In the genomic region with DNA sequence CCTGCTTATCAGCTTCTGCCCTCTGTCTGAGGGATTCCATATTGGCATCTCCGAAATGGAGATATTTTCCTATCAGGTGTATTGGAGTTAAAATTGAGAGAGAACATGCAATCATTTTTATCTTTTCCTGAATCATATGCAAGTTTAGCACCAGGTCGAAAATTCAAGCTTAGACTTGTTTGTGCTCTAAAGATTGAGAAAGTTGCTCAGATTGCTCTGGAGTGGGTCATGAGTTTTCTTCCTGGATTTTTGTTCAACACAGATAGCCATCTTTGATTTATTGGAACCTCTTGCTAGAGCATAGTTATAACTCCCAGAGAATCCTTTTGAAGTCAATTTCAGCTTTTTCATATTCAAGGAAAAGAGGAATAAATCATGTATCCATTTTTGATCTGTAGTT, we compare ENCODE assay signal across 24 cellular contexts.
A peak's percentile ranks its signal among the peaks of the same experiment; 100 is the strongest.
DNase-seq lines count a peak whose midpoint lies in the region; ATAC-seq, FAIRE-seq and TF ChIP-seq lines count a peak whose summit lies in the region.
"Had no signal": no experiment of that assay in that cellular context is flagged by ENCODE, and none has a peak within 500 bp of the region (broad histone marks: within the 10 kb centered on the region; RNA-seq: fewer than 3 reads in every experiment).

No MANE protein-coding gene starts in this region.

- no peak overlapping the region for H3K4me3 Mint-ChIP-seq in endodermal cell
- no peak overlapping the region for H3K4me3 Mint-ChIP-seq in nephron
- H3K4me3 Mint-ChIP-seq: CD4-positive, alpha-beta T cell; IgD-negative memory B cell had no signal

- no peak overlapping the region for H2BK120ac ChIP-seq in mesenchymal stem cell (ENCODE audit: low read depth, low read length)

- POLR2A ChIA-PET in A549 (lab: Yijun Ruan, JAX): interaction anchor here (0.9 kb wide), 1 partner anchor 373 kb away, joined by 3 read pairs; a partner anchor contains a TSS

- no peak for TF ChIP-seq POLR2A in A549 (IDR thresholded peaks at IDR 0.05; ENCODE audit: low read length)
- TF ChIP-seq POLR2A in vagina (IDR thresholded peaks at IDR 0.05): no peak

- H2AFZ ChIP-seq in mesenchymal stem cell (ENCODE audit: low read depth, low read length): no peak overlapping the region

- no peak overlapping the region for H2BK12ac ChIP-seq in mesenchymal stem cell (ENCODE audit: low read length in 2 of 2)

- H3K4me2 ChIP-seq in A549 (no peak overlapping the region; the same call in 2 of the 3 replicates), mesenchymal stem cell (ENCODE audit: low read length, poor library complexity, severe bottlenecking) (no peak overlapping the region)

- TF ChIP-seq RAD21 in A549 (conservative IDR thresholded peaks at IDR 0.05 in 1 of 2, IDR thresholded peaks at IDR 0.05 in 1 of 2): no peak

- 0 out of 3 replicates have a peak, but pooled peaks cover 2% of the 10 kb centered on the region for H3K9me3 ChIP-seq in A549
- no peaks in the 10 kb centered on the region for H3K9me3 ChIP-seq in HUES64 (ENCODE audit: insufficient read depth, low read depth, low read length)
- H3K9me3 ChIP-seq in endodermal cell (ENCODE audit: control insufficient read depth, low read length): no peaks in the 10 kb centered on the region
- H3K9me3 ChIP-seq in mesenchymal stem cell (ENCODE audit: control insufficient read depth, low read length): no peaks in the 10 kb centered on the region
- no peaks in the 10 kb centered on the region for H3K9me3 ChIP-seq in vagina
- H3K9me3 ChIP-seq: Caco-2, MG63 had no signal

- H3K23ac ChIP-seq in mesenchymal stem cell (ENCODE audit: low read length in 2 of 2): no peak overlapping the region

- H3K9me3 Mint-ChIP-seq in endodermal cell (no peaks in the 10 kb centered on the region), nephron (no peaks in the 10 kb centered on the region)

- H4K8ac ChIP-seq in mesenchymal stem cell (ENCODE audit: low read length): no peak overlapping the region

- WGBS in A549 (ENCODE audit: missing lambda C conversion rate): 91% methylated on average over 2 of the region's 2 CpGs
- 89% methylated on average over 1 of the region's 2 CpGs for WGBS in HUES64
- WGBS in endodermal cell (ENCODE audit: insufficient coverage in 1 of 2, insufficient read length in 1 of 2), 2 experiments: 67 to 85% methylated on average over 1 to 2 of the region's 2 CpGs
- WGBS in mesenchymal stem cell: 90% methylated on average over 2 of the region's 2 CpGs

- no peak overlapping the region for H2BK5ac ChIP-seq in mesenchymal stem cell (ENCODE audit: low read depth, low read length, poor library complexity, severe bottlenecking)

- H3K4ac ChIP-seq in mesenchymal stem cell (ENCODE audit: low read depth in 1 of 2, low read length in 2 of 2): no peak overlapping the region

- H3K4me3 ChIP-seq in A549 (no peak overlapping the region), HUES64 (ENCODE audit: low read length) (no peak overlapping the region), endodermal cell (ENCODE audit: low read length) (no peak overlapping the region), mesenchymal stem cell (ENCODE audit: insufficient read depth in 1 of 2, low read depth in 1 of 2, low read length in 2 of 2) (no peak overlapping the region), vagina (no peak overlapping the region)
- H3K4me3 ChIP-seq: GM12878, MG63 had no signal

- H3K4me1 Mint-ChIP-seq in endodermal cell: peaks cover 67% of the 10 kb centered on the region
- H3K4me1 Mint-ChIP-seq in nephron: peaks cover 35% of the 10 kb centered on the region
- H3K4me1 Mint-ChIP-seq: IgD-negative memory B cell had no signal

- H3K79me1 ChIP-seq in mesenchymal stem cell (replicated peaks; ENCODE audit: low read length, poor library complexity, severe bottlenecking): no peaks in the 10 kb centered on the region

- H2BK15ac ChIP-seq in mesenchymal stem cell (ENCODE audit: low read depth, poor library complexity, severe bottlenecking): no peak overlapping the region

- DNase-seq in A549 (ENCODE audit: low read depth in 1 of 2, low spot score in 1 of 2) (no peak), endodermal cell (no peak), AG20443 (ENCODE audit: low spot score) (no peak), NCI-H1930 (lab: John Stamatoyannopoulos, UW) (no peak), mesenchymal stem cell (no peak), vagina (ENCODE audit: extremely low spot score in 2 of 2) (no peak)
- DNase-seq: Caco-2; CD4-positive, alpha-beta T cell; DMS153; GDM1; GOT3; Karpas-422; MG63; NCI-H1092 treated with DMSO at 0.1 percent for 48 hours; NCI-H146; NCI-H2081; NCI-H2171 treated with DMSO at 0.1 percent for 48 hours; NCI-H446 treated with DMSO at 0.1 percent for 48 hours had no signal

- H3K27ac Mint-ChIP-seq in endodermal cell (peak overlapping the region; percentile 5), nephron (peak overlapping the region in 2 of 3 experiments; percentile 16 to 18)
- H3K27ac Mint-ChIP-seq: CD4-positive, alpha-beta T cell; IgD-negative memory B cell had no signal

- H3K27ac ChIP-seq in A549 (peak overlapping the region; percentile 24 to 50; a peak in 2 of 6 replicates), HUES64 (ENCODE audit: low read depth, low read length) (peak overlapping the region; percentile 84), endodermal cell (ENCODE audit: low read depth, low read length) (no peak overlapping the region), mesenchymal stem cell (ENCODE audit: low read length, poor library complexity, severe bottlenecking) (no peak overlapping the region), vagina (no peak overlapping the region)

- intact Hi-C loops in vagina (cut with DNase I): no loop called here

- CTCF ChIA-PET in A549 (lab: Yijun Ruan, JAX): interaction anchor here (0.7 to 1.4 kb wide), 3 partner anchors 13 to 374 kb away, joined by 3 read pairs; a partner anchor contains a TSS

- H3K36me3 Mint-ChIP-seq in endodermal cell (ENCODE audit: low read depth): no peaks in the 10 kb centered on the region
- no peaks in the 10 kb centered on the region for H3K36me3 Mint-ChIP-seq in nephron (ENCODE audit: low read depth)
- H3K36me3 Mint-ChIP-seq: IgD-negative memory B cell had no signal

- FAIRE-seq in A549 (lab: Jason Lieb, UNC): peak; percentile 89
- FAIRE-seq: GM12878 had no signal

- ATAC-seq in A549: no peak
- ATAC-seq: GM12878, Panc1, Right ventricle myocardium inferior had no signal

- no peaks in the 10 kb centered on the region for H3K27me3 Mint-ChIP-seq in endodermal cell (ENCODE audit: insufficient read depth)
- peaks cover under 1% of the 10 kb centered on the region for H3K27me3 Mint-ChIP-seq in nephron (ENCODE audit: low read depth)
- H3K27me3 Mint-ChIP-seq: CD4-positive, alpha-beta T cell had no signal

- H2AK5ac ChIP-seq in mesenchymal stem cell (ENCODE audit: low read length, severe bottlenecking): no peak overlapping the region

- H3K14ac ChIP-seq in mesenchymal stem cell (ENCODE audit: low read length in 2 of 2): no peak overlapping the region

- no peaks in the 10 kb centered on the region for H3K36me3 ChIP-seq in HUES64 (ENCODE audit: insufficient read depth, low read length)
- no peaks in the 10 kb centered on the region for H3K36me3 ChIP-seq in endodermal cell (ENCODE audit: control insufficient read depth, insufficient read depth, low read length)
- no peaks in the 10 kb centered on the region for H3K36me3 ChIP-seq in mesenchymal stem cell (ENCODE audit: control insufficient read depth in 1 of 2, insufficient read depth in 2 of 2, low read depth in 1 of 2, low read length in 2 of 2)
- H3K36me3 ChIP-seq in vagina: no peaks in the 10 kb centered on the region
- H3K36me3 ChIP-seq: MG63 had no signal

- H3K9ac ChIP-seq in HUES64 (ENCODE audit: low read depth, low read length): no peak overlapping the region
- no peak overlapping the region for H3K9ac ChIP-seq in endodermal cell (ENCODE audit: extremely low read depth, low read length, poor library complexity, severe bottlenecking)
- H3K9ac ChIP-seq in mesenchymal stem cell (ENCODE audit: low read length): no peak overlapping the region

- TF ChIP-seq EP300 in A549 (IDR thresholded peaks at IDR 0.05): no peak

- no peak overlapping the region for H3K18ac ChIP-seq in mesenchymal stem cell (ENCODE audit: low read depth in 1 of 2, low read length in 2 of 2)

- H3K4me1 ChIP-seq in A549 (peaks cover 63% of the 10 kb centered on the region), HUES64 (ENCODE audit: insufficient read depth, low read length) (peaks cover 67% of the 10 kb centered on the region), endodermal cell (ENCODE audit: control insufficient read depth, insufficient read depth, low read length) (peaks cover 4% of the 10 kb centered on the region), mesenchymal stem cell (ENCODE audit: control insufficient read depth, insufficient read depth, low read depth, low read length) (peaks cover 2% of the 10 kb centered on the region), vagina (peaks cover 13% of the 10 kb centered on the region)

- no peak overlapping the region for H4K91ac ChIP-seq in mesenchymal stem cell (ENCODE audit: low read length)

- TF ChIP-seq CTCF in A549 (IDR thresholded peaks at IDR 0.05) (no peak), endodermal cell (conservative IDR thresholded peaks at IDR 0.05) (no peak), nephron (IDR thresholded peaks at IDR 0.05; ENCODE audit: unreplicated experiment in 3 of 3) (no peak), vagina (IDR thresholded peaks at IDR 0.05) (no peak)

- no peaks in the 10 kb centered on the region for H3K27me3 ChIP-seq in HUES64 (ENCODE audit: insufficient read depth, low read length)
- H3K27me3 ChIP-seq in endodermal cell (ENCODE audit: control insufficient read depth, insufficient read depth, low read length, poor library complexity, severe bottlenecking): no peaks in the 10 kb centered on the region
- H3K27me3 ChIP-seq in mesenchymal stem cell (ENCODE audit: control insufficient read depth in 1 of 2, insufficient read depth in 1 of 2, low read length in 2 of 2): no peaks in the 10 kb centered on the region
- no peaks in the 10 kb centered on the region for H3K27me3 ChIP-seq in vagina
- H3K27me3 ChIP-seq: MG63 had no signal

TF ChIP-seq in A549, 52 proteins besides CTCF, POLR2A, EP300 and RAD21:
- TF ChIP-seq HOXB13 (CRISPR knock-in tag; IDR thresholded peaks at IDR 0.05; ENCODE audit: low read depth): no peak
- TF ChIP-seq, protein P1, sequence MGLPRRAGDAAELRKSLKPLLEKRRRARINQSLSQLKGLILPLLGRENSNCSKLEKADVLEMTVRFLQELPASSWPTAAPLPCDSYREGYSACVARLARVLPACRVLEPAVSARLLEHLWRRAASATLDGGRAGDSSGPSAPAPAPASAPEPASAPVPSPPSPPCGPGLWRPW (IDR thresholded peaks at IDR 0.05): 0 out of 2 replicates have a peak, but pooled peaks have one; percentile 5

Comparison
In these comparisons a context has a peak if more than half of its experiments do, and no peak if none do; other contexts are left out.
1. H3K27ac ChIP-seq: peak in A549 (2 of 2) and HUES64 (single experiment); none in endodermal cell (single experiment), mesenchymal stem cell (single experiment) and vagina (single experiment).